14 cellular contexts compared by ENCODE assay signal in genomic region chr9:38662763-38663593, GRCh38. TPM values are rescaled to one million over a fixed set of nuclear protein-coding genes. Genes with fewer than 3 reads are reported as not detected.
DNase-seq lines count a peak whose midpoint lies in the region; ATAC-seq, FAIRE-seq and TF ChIP-seq lines count a peak whose summit lies in the region.
"Had no signal": no experiment of that assay in that cellular context is flagged by ENCODE, and none has a peak within 500 bp of the region (broad histone marks: within the 10 kb centered on the region; RNA-seq: fewer than 3 reads in every experiment).

No MANE protein-coding gene starts in this region.

- no peak overlapping the region for H3K4me3 Mint-ChIP-seq in type B pancreatic cell
- H3K4me3 Mint-ChIP-seq: activated CD4-positive, alpha-beta T cell treated with anti-CD3 and anti-CD28 coated beads, Interleukin-2, amount 10 ng/mL, durations not matched to agents 7 days and 5 days had no signal

- TF ChIP-seq CTCF in mammary epithelial cell (conservative IDR thresholded peaks at IDR 0.05 in 1 of 2, IDR thresholded peaks at IDR 0.05 in 1 of 2; ENCODE audit: extremely low read depth in 1 of 2, insufficient read depth in 1 of 2, low read depth in 1 of 2, low read length in 2 of 2), result peak; percentile 26 to 49
- peak; percentile 30 to 65 (median 36) for TF ChIP-seq CTCF in keratinocyte (optimal IDR thresholded peaks at IDR 0.05 in 1 of 3, IDR thresholded peaks at IDR 0.05 in 1 of 3, conservative IDR thresholded peaks at IDR 0.05 in 1 of 3; ENCODE audit: extremely low read depth in 1 of 3, insufficient read depth in 2 of 3, low read length in 3 of 3)
- TF ChIP-seq CTCF in type B pancreatic cell (conservative IDR thresholded peaks at IDR 0.05), result peak; percentile 58
- TF ChIP-seq CTCF in ovary (IDR thresholded peaks at IDR 0.05), result no peak
- TF ChIP-seq CTCF in ascending aorta (IDR thresholded peaks at IDR 0.05), result no peak

- peaks cover 13% of the 10 kb centered on the region for H3K27me3 Mint-ChIP-seq in type B pancreatic cell

- H2AFZ ChIP-seq in mammary epithelial cell (ENCODE audit: low read depth, low read length) (peak overlapping the region; percentile 13), keratinocyte (ENCODE audit: control insufficient read depth, low read length) (no peak overlapping the region)

- in situ Hi-C loops in mammary epithelial cell (cut with MboI; ENCODE audit: low sequenced_read_pairs in 2 of 2), result no loop called here
- in situ Hi-C loops in KBM-7 (cut with MboI; ENCODE audit: low pct_unique_long_range_greater_than_20kb, low sequenced_read_pairs), result no loop called here

- no peaks in the 10 kb centered on the region for H3K4me1 Mint-ChIP-seq in type B pancreatic cell (ENCODE audit: unreplicated experiment)
- H3K4me1 Mint-ChIP-seq: activated CD4-positive, alpha-beta T cell treated with anti-CD3 and anti-CD28 coated beads, Interleukin-2, amount 10 ng/mL, durations not matched to agents 7 days and 5 days had no signal

- H3K36me3 Mint-ChIP-seq in type B pancreatic cell, result no peaks in the 10 kb centered on the region

- 70% methylated on average over 7 of the region's 8 CpGs for WGBS in mammary epithelial cell (ENCODE audit: low coverage, missing lambda C conversion rate)
- WGBS in ovary, 3 donors, result 38 to 49% (median 48%) methylated on average over 8 of the region's 8 CpGs

- H3K79me2 ChIP-seq in mammary epithelial cell (ENCODE audit: insufficient read depth, low read length) (no peaks in the 10 kb centered on the region), keratinocyte (ENCODE audit: control insufficient read depth, insufficient read depth, low read length) (no peaks in the 10 kb centered on the region)

- no TSS peak for BruUV-seq in mammary epithelial cell (replicated peaks; lab: Mats Ljungman, UMichigan)

- dilution Hi-C loops in mammary epithelial cell (cut with HindIII; ENCODE audit: low sequenced_read_pairs), result no loop called here
- dilution Hi-C loops in keratinocyte (cut with MboI; ENCODE audit: extremely low pct_ligation_motif_present, low sequenced_read_pairs), result no loop called here

- H3K27me3 ChIP-seq in mammary epithelial cell (ENCODE audit: insufficient read depth, low read length) (no peaks in the 10 kb centered on the region), keratinocyte (ENCODE audit: control insufficient read depth, extremely low read depth, insufficient read depth, low read length) (peaks cover 5% of the 10 kb centered on the region), ovary (no peaks in the 10 kb centered on the region), ascending aorta (no peaks in the 10 kb centered on the region)
- H3K27me3 ChIP-seq: gastroesophageal sphincter, thyroid gland had no signal

- ATAC-seq in Right ventricle myocardium superior (ENCODE audit: poor library complexity) (peak; percentile 62), Right ventricle myocardium inferior (no peak)
- ATAC-seq: gastroesophageal sphincter had no signal

- H3K4me3 ChIP-seq in mammary epithelial cell (replicated peaks in 1 of 3; ENCODE audit: insufficient read depth in 1 of 3, low read depth in 2 of 3, low read length in 3 of 3) (no peak overlapping the region), keratinocyte (ENCODE audit: control insufficient read depth in 2 of 3, extremely low read depth in 1 of 3, insufficient read depth in 2 of 3, low read depth in 1 of 3, low read length in 3 of 3) (no peak overlapping the region), ovary (no peak overlapping the region), ascending aorta (no peak overlapping the region)
- H3K4me3 ChIP-seq: gastroesophageal sphincter, thyroid gland had no signal

- no peak for DNase-seq in Right ventricle myocardium superior
- no peak for DNase-seq in Right ventricle myocardium inferior (ENCODE audit: missing footprints)
- DNase-seq in mammary epithelial cell, result no peak
- no peak for DNase-seq in keratinocyte (ENCODE audit: low read depth, low spot score)
- no peak for DNase-seq in type B pancreatic cell (ENCODE audit: extremely low spot score, unreplicated experiment)
- DNase-seq in ovary, result no peak
- no peak for DNase-seq in ascending aorta (ENCODE audit: low spot score in 2 of 2)
- DNase-seq in KBM-7, result no peak
- DNase-seq: activated CD4-positive, alpha-beta T cell treated with anti-CD3 and anti-CD28 coated beads, Interleukin-2, amount 10 ng/mL, durations not matched to agents 7 days and 5 days; NCI-H2029; SHP77; thyroid gland had no signal

- H3K27ac ChIP-seq in mammary epithelial cell (ENCODE audit: insufficient read depth, low read depth, low read length) (no peak overlapping the region), keratinocyte (ENCODE audit: control insufficient read depth, insufficient read depth, low read length) (no peak overlapping the region), ovary (no peak overlapping the region), ascending aorta (no peak overlapping the region)
- H3K27ac ChIP-seq: gastroesophageal sphincter, thyroid gland had no signal

- H3K27ac Mint-ChIP-seq in type B pancreatic cell, result no peak overlapping the region
- H3K27ac Mint-ChIP-seq: activated CD4-positive, alpha-beta T cell treated with anti-CD3 and anti-CD28 coated beads, Interleukin-2, amount 10 ng/mL, durations not matched to agents 7 days and 5 days had no signal

- TF ChIP-seq EP300 in ovary (IDR thresholded peaks at IDR 0.05), result no peak

- no peaks in the 10 kb centered on the region for H3K36me3 ChIP-seq in mammary epithelial cell (ENCODE audit: insufficient read depth, low read length)
- H3K36me3 ChIP-seq in keratinocyte (ENCODE audit: control insufficient read depth in 2 of 2, extremely low read depth in 1 of 2, insufficient read depth in 2 of 2, low read length in 2 of 2), result no peaks in the 10 kb centered on the region
- H3K36me3 ChIP-seq in ovary, result no peaks in the 10 kb centered on the region
- no peaks in the 10 kb centered on the region for H3K36me3 ChIP-seq in ascending aorta
- H3K36me3 ChIP-seq: gastroesophageal sphincter, thyroid gland had no signal

- CTCF ChIA-PET in mammary epithelial cell (lab: Charles Lee; ENCODE audit: low non-redundant PET), result no interaction called here

- no peaks in the 10 kb centered on the region for H3K4me1 ChIP-seq in mammary epithelial cell (ENCODE audit: insufficient read depth, low read length)
- H3K4me1 ChIP-seq in keratinocyte (ENCODE audit: control insufficient read depth, extremely low read depth, insufficient read depth, low read length), result no peaks in the 10 kb centered on the region
- H3K4me1 ChIP-seq in ovary (ENCODE audit: insufficient read depth), result no peaks in the 10 kb centered on the region
- H3K4me1 ChIP-seq in ascending aorta, result no peaks in the 10 kb centered on the region
- H3K4me1 ChIP-seq: gastroesophageal sphincter, thyroid gland had no signal

- no peaks in the 10 kb centered on the region for H3K9me3 ChIP-seq in mammary epithelial cell (replicated peaks; ENCODE audit: insufficient read depth, low read length)
- no peaks in the 10 kb centered on the region for H3K9me3 ChIP-seq in keratinocyte (ENCODE audit: control insufficient read depth, low read depth, low read length)
- no peaks in the 10 kb centered on the region for H3K9me3 ChIP-seq in ovary
- no peaks in the 10 kb centered on the region for H3K9me3 ChIP-seq in ascending aorta
- H3K9me3 ChIP-seq: gastroesophageal sphincter, thyroid gland had no signal

- FAIRE-seq in keratinocyte (lab: Jason Lieb, UNC), result no peak

- no peak for TF ChIP-seq POLR2A in ovary (IDR thresholded peaks at IDR 0.05)

- intact Hi-C loops in Right ventricle myocardium superior (cut with DNase I) (no loop called here), Right ventricle myocardium inferior (cut with DNase I) (no loop called here), mammary epithelial cell (cut with micrococcal nuclease) (no loop called here), ovary (cut with DNase I) (no loop called here), ascending aorta (cut with DNase I) (no loop called here)

- H3K9ac ChIP-seq in mammary epithelial cell (ENCODE audit: insufficient read depth, low read length) (no peak overlapping the region), keratinocyte (ENCODE audit: control insufficient read depth, extremely low read depth, insufficient read depth, low read length) (no peak overlapping the region)

- H4K20me1 ChIP-seq in mammary epithelial cell (ENCODE audit: insufficient read depth, low read length), result no peaks in the 10 kb centered on the region
- H4K20me1 ChIP-seq in keratinocyte (ENCODE audit: control insufficient read depth, extremely low read depth, insufficient read depth, low read length), result no peaks in the 10 kb centered on the region

- H3K4me2 ChIP-seq in mammary epithelial cell (ENCODE audit: insufficient read depth, low read depth, low read length) (no peak overlapping the region), keratinocyte (ENCODE audit: control insufficient read depth, extremely low read depth, insufficient read depth, low read depth, low read length) (no peak overlapping the region)

- H3K9me1 ChIP-seq in keratinocyte (ENCODE audit: control insufficient read depth, extremely low read depth, insufficient read depth, low read length), result no peaks in the 10 kb centered on the region

- H3K9me3 Mint-ChIP-seq in type B pancreatic cell, result peaks cover 4% of the 10 kb centered on the region
- H3K9me3 Mint-ChIP-seq: activated CD4-positive, alpha-beta T cell treated with anti-CD3 and anti-CD28 coated beads, Interleukin-2, amount 10 ng/mL, durations not matched to agents 7 days and 5 days had no signal

RNA-seq across cellular contexts. Expression of gene ANKRD18A, which starts 42.6 kb away (rescaled TPM):
- 3.0 TPM for total RNA-seq in Right ventricle myocardium superior
- total RNA-seq in Right ventricle myocardium inferior, result 2.9 TPM
- 10 to 100 TPM in 1 of 2 donors, 1 to 10 TPM in 1; 1.8 to 10.4 TPM for total RNA-seq in mammary epithelial cell
- polyA plus RNA-seq in mammary epithelial cell, result 1.9 TPM
- polyA minus RNA-seq in mammary epithelial cell, result 0.26 TPM
- polyA plus RNA-seq in keratinocyte, result 1.7 to 4.5 TPM (median 4.0 TPM) in 3 replicates
- polyA plus RNA-seq in keratinocyte (2011; ENCODE audit: low read depth), result 7.6 TPM
- 0.23 and 1.00 TPM in 2 replicates for polyA plus RNA-seq in keratinocyte (2011; cell fraction: cytosol; rRNA removed)
- 6.3 and 10.7 TPM in 2 replicates for polyA plus RNA-seq in keratinocyte (2011; cell fraction: nucleus; rRNA removed)
- 3.4 and 3.9 TPM in 2 replicates for polyA plus RNA-seq in keratinocyte (2012; ENCODE audit: low replicate concordance)
- polyA minus RNA-seq in keratinocyte, result 1.1 to 3.4 TPM (median 1.7 TPM) in 3 replicates
- polyA minus RNA-seq in keratinocyte (2011; cell fraction: cytosol; rRNA and poly(A)+ RNA removed), result not detected
- 6.3 and 17.7 TPM in 2 replicates for polyA minus RNA-seq in keratinocyte (2011; cell fraction: nucleus; rRNA and poly(A)+ RNA removed)
- 4.3 and 7.1 TPM in 2 replicates for total RNA-seq in type B pancreatic cell (ENCODE audit: low replicate concordance)
- total RNA-seq in ovary, result 1 to 10 TPM in 3 of 7 donors, under 1 TPM in 3, not detected in 1; 0.12 to 2.3 (median 0.89) TPM
- under 1 TPM; 0.06 to 0.23 TPM for polyA plus RNA-seq in ovary
- total RNA-seq in ascending aorta, result not detected
- total RNA-seq: HT1080 had no signal

RNA-seq across cellular contexts. Expression of gene FAM240B, which starts 57.0 kb away (rescaled TPM):
- not detected for total RNA-seq in Right ventricle myocardium superior
- total RNA-seq in Right ventricle myocardium inferior, result not detected
- not detected for total RNA-seq in mammary epithelial cell
- not detected for polyA plus RNA-seq in mammary epithelial cell
- polyA minus RNA-seq in mammary epithelial cell, result not detected
- polyA plus RNA-seq in keratinocyte, result not detected in 3 replicates
- polyA plus RNA-seq in keratinocyte (2011; ENCODE audit: low read depth), result not detected
- not detected in 2 replicates for polyA plus RNA-seq in keratinocyte (2011; cell fraction: cytosol; rRNA removed)
- not detected in 2 replicates for polyA plus RNA-seq in keratinocyte (2011; cell fraction: nucleus; rRNA removed)
- not detected in 2 replicates for polyA plus RNA-seq in keratinocyte (2012; ENCODE audit: low replicate concordance)
- polyA minus RNA-seq in keratinocyte, result not detected in 3 replicates
- polyA minus RNA-seq in keratinocyte (2011; cell fraction: cytosol; rRNA and poly(A)+ RNA removed), result not detected
- polyA minus RNA-seq in keratinocyte (2011; cell fraction: nucleus; rRNA and poly(A)+ RNA removed), result not detected in 2 replicates
- total RNA-seq in type B pancreatic cell (ENCODE audit: low replicate concordance), result not detected in 2 replicates
- total RNA-seq in ovary, result not detected
- polyA plus RNA-seq in ovary, result not detected
- not detected for total RNA-seq in ascending aorta
- total RNA-seq: activated CD4-positive, alpha-beta T cell treated with anti-CD3 and anti-CD28 coated beads, Interleukin-2, amount 10 ng/mL, durations not matched to agents 7 days and 5 days; gastroesophageal sphincter; HT1080; thyroid gland had no signal

Comparison
In these comparisons a context has a peak if more than half of its experiments do, and no peak if none do; other contexts are left out.
1. CTCF ChIP-seq: peak in mammary epithelial cell (2 of 2), keratinocyte (3 of 3) and type B pancreatic cell (single experiment); none in ovary (0 of 3) and ascending aorta (0 of 3).